In genomic region chr14:98593361-98593761, GRCh38 we compare ENCODE assay signal across 29 cellular contexts.
DNase-seq lines count a peak whose midpoint lies in the region; ATAC-seq, FAIRE-seq and TF ChIP-seq lines count a peak whose summit lies in the region.
"Had no signal": no experiment of that assay in that cellular context is flagged by ENCODE, and none has a peak within 500 bp of the region (broad histone marks: within the 10 kb centered on the region; RNA-seq: fewer than 3 reads in every experiment).

No MANE protein-coding gene starts in this region.

- DNase-seq in G401 (ENCODE audit: low spot score) = peak; percentile 3
- peak; percentile 29 to 61 for DNase-seq in frontal cortex (ENCODE audit: low spot score in 2 of 2)
- DNase-seq in posterior cingulate gyrus = peak; percentile 72 to 98 (median 88)
- DNase-seq in 8988T = no peak
- no peak for DNase-seq in foreskin fibroblast
- no peak for DNase-seq in activated CD4-positive, CD25-positive, alpha-beta regulatory T cell treated with anti-CD3 and anti-CD28 coated beads, Interleukin-2, amount 50 U/mL, for 72 hours
- DNase-seq: activated naive CD4-positive, alpha-beta T cell treated with anti-CD3 and anti-CD28 coated beads, Interleukin-2, amount 50 U/mL, for 16 hours; AML-193; amniotic stem cell; CD4-positive, alpha-beta memory T cell; kidney glomerular epithelial cell; mesenchymal stem cell; MV-4-11; NCI-H1436; NCI-H2081 treated with DMSO at 0.1 percent for 48 hours; NCI-H226; NCI-H69; Peyer's patch; SHP77; small intestine; stimulated activated naive CD8-positive, alpha-beta T cell treated with anti-CD3 and anti-CD28 coated beads, Interleukin-15, Interleukin-2, amounts not matched to agents 100 U/mL and 50 U/mL, for 24 hours; T-helper 2 cell had no signal

- 63 to 66% methylated on average over 3 to 7 of the region's 8 CpGs for WGBS in mesodermal cell (ENCODE audit: insufficient coverage in 2 of 2), 2 experiments

- no peaks in the 10 kb centered on the region for H3K9me3 ChIP-seq in mesodermal cell (ENCODE audit: control insufficient read depth, low read length)
- H3K9me3 ChIP-seq: Peyer's patch, right atrium auricular region, vagina had no signal

- in situ Hi-C loops in G401 (cut with HindIII; ENCODE audit: low sequenced_read_pairs) = no loop called here

- ATAC-seq in HG02840 (IDR thresholded peaks at IDR 0.05; ENCODE audit: low FRiP score, unreplicated experiment) = no peak
- ATAC-seq: GM23338; stimulated activated naive CD8-positive, alpha-beta T cell treated with anti-CD3 and anti-CD28 coated beads, Interleukin-15, Interleukin-2, amounts not matched to agents 100 U/mL and 50 U/mL, for 24 hours had no signal

- peak; percentile 39 for FAIRE-seq in frontal cortex (lab: Jason Lieb, UNC)
- FAIRE-seq: D721Med, small intestine had no signal

- intact Hi-C loops in posterior cingulate gyrus (cut with DNase I) = loop anchor here (2.0 kb wide), 1 partner anchor 39 kb away; no protein-coding TSS in a partner anchor

- H3K27ac ChIP-seq in mesodermal cell (ENCODE audit: low read depth, low read length, severe bottlenecking) = peak overlapping the region; percentile 39
- H3K27ac ChIP-seq: breast epithelium, Peyer's patch, right atrium auricular region, vagina had no signal

- H3K4me3 ChIP-seq in mesodermal cell (ENCODE audit: extremely low read depth, insufficient read depth, low read length, poor library complexity, severe bottlenecking) (no peak overlapping the region), foreskin fibroblast (ENCODE audit: low read depth in 1 of 2, low read length in 2 of 2) (no peak overlapping the region)
- H3K4me3 ChIP-seq: breast epithelium, GM23338, Peyer's patch, right atrium auricular region, vagina had no signal

- H3K36me3 ChIP-seq in mesodermal cell (ENCODE audit: control insufficient read depth, insufficient read depth, low read length) = no peaks in the 10 kb centered on the region
- H3K36me3 ChIP-seq: breast epithelium, Peyer's patch, right atrium auricular region, vagina had no signal

- no peaks in the 10 kb centered on the region for H3K4me1 ChIP-seq in mesodermal cell (ENCODE audit: control insufficient read depth, insufficient read depth, low read length, poor library complexity, severe bottlenecking)
- H3K4me1 ChIP-seq: breast epithelium, Peyer's patch, right atrium auricular region, vagina had no signal

- TF ChIP-seq CTCF in foreskin fibroblast (IDR thresholded peaks at IDR 0.05; ENCODE audit: low read depth, low read length) = no peak

Comparison
In these comparisons a context has a peak if more than half of its experiments do, and no peak if none do; other contexts are left out.
1. DNase-seq: peak in G401 (single experiment), frontal cortex (2 of 2) and posterior cingulate gyrus (10 of 10); none in 8988T (single experiment), foreskin fibroblast (0 of 2) and activated CD4-positive, CD25-positive, alpha-beta regulatory T cell treated with anti-CD3 and anti-CD28 coated beads, Interleukin-2, amount 50 U/mL, for 72 hours (single experiment).